Comparison of ENCODE assay signal across 13 cellular contexts in genomic region chr1:202064889-202065332, GRCh38. TPM values are rescaled to one million over a fixed set of nuclear protein-coding genes. Genes with fewer than 3 reads are reported as not detected.
"Had no signal": no experiment of that assay in that cellular context is flagged by ENCODE, and none has a peak within 500 bp of the region (broad histone marks: within the 10 kb centered on the region; RNA-seq: fewer than 3 reads in every experiment).

No MANE protein-coding gene starts in this region.

RNA-seq across cellular contexts. Expression of gene GPR37L1, which starts 57.8 kb away (rescaled TPM):
- total RNA-seq: activated CD4-positive, alpha-beta memory T cell treated with anti-CD3 and anti-CD28 coated beads, Interleukin-2, amount 10 ng/mL, durations not matched to agents 7 days and 5 days; activated CD4-positive, alpha-beta T cell treated with anti-CD3 and anti-CD28 coated beads for 36 hours; activated CD4-positive, alpha-beta T cell treated with anti-CD3 and anti-CD28 coated beads, Interleukin-2, amount 10 ng/mL, durations not matched to agents 7 days and 5 days; activated CD8-positive, alpha-beta memory T cell treated with anti-CD3 and anti-CD28 coated beads, Interleukin-2, amount 10 ng/mL, durations not matched to agents 7 days and 5 days; activated CD8-positive, alpha-beta T cell treated with anti-CD3 and anti-CD28 coated beads, Interleukin-2, amount 10 ng/mL, durations not matched to agents 7 days and 5 days; activated naive CD8-positive, alpha-beta T cell treated with anti-CD3 and anti-CD28 coated beads, Interleukin-2, amount 10 ng/mL, durations not matched to agents 7 days and 5 days; activated T-helper 2 cell treated with anti-CD3 and anti-CD28 coated beads, Interferon-gamma antibody, Interleukin-2, Interleukin-4, amounts not matched to agents 10 μg/mL and 5 μg/mL and 100 μg/mL, durations not matched to agents 14 hours and 24 hours and 36 hours; ascending aorta; bronchial epithelial cell; cardiac muscle cell; chondrocyte; T-helper 17 cell; T-helper 2 cell treated with Interferon-gamma antibody and Interleukin-4, amounts not matched to agents 100 ng/mL and 5 ng/mL, for 36 hours had no signal
- polyA plus RNA-seq: cardiac muscle cell had no signal
